ENCODE assay signal across 8 cellular contexts in genomic region chr1:108560430-108561144, GRCh38. TPM values are rescaled to one million over a fixed set of nuclear protein-coding genes. Genes with fewer than 3 reads are reported as not detected.
A peak's percentile ranks its signal among the peaks of the same experiment; 100 is the strongest.
DNase-seq lines count a peak whose midpoint lies in the region; ATAC-seq and TF ChIP-seq lines count a peak whose summit lies in the region.

No MANE protein-coding gene starts in this region.

- CTCF ChIA-PET in activated CD4-positive, alpha-beta T cell treated with anti-CD3 and anti-CD28 coated beads, Interleukin-2, amount 10 ng/mL, durations not matched to agents 7 days and 5 days (lab: Charles Lee), result interaction anchor here (0.7 to 3.8 kb wide), 23 partner anchors 9 to 374 kb away, joined by 3 to 27 read pairs (median 4); partner anchors contain the start of genes HENMT1, PRPF38B and SLC25A24

- in situ Hi-C loops in ACHN (cut with HindIII; ENCODE audit: low pct_ligation_motif_present, low pct_unique_long_range_greater_than_20kb, low sequenced_read_pairs), result no loop called here

- DNase-seq in ACHN, result peak; percentile 61
- DNase-seq in NCI-H524 (lab: John Stamatoyannopoulos, UW), result peak; percentile 90 to 97
- peak; percentile 46 for DNase-seq in activated CD4-positive, alpha-beta T cell treated with anti-CD3 and anti-CD28 coated beads, Interleukin-2, amount 10 ng/mL, durations not matched to agents 7 days and 5 days
- DNase-seq in effector memory CD4-positive, alpha-beta T cell, result peak; percentile 27 to 41 (median 37)
- peak; percentile 56 for DNase-seq in stimulated activated naive CD8-positive, alpha-beta T cell treated with anti-CD3 and anti-CD28 coated beads, Interleukin-15, Interleukin-2, amounts not matched to agents 100 U/mL and 50 U/mL, for 24 hours

- H3K27ac Mint-ChIP-seq in activated CD4-positive, alpha-beta T cell treated with anti-CD3 and anti-CD28 coated beads, Interleukin-2, amount 10 ng/mL, durations not matched to agents 7 days and 5 days, result peak overlapping the region; percentile 88

- POLR2A ChIA-PET in activated CD4-positive, alpha-beta T cell treated with anti-CD3 and anti-CD28 coated beads, Interleukin-2, amount 10 ng/mL, durations not matched to agents 7 days and 5 days (lab: Charles Lee), result interaction anchor here (0.6 to 1.3 kb wide), 3 partner anchors 9 to 358 kb away, joined by 3 to 5 read pairs (median 3); partner anchors contain the start of gene PRPF38B

- H3K9me3 Mint-ChIP-seq in activated CD4-positive, alpha-beta T cell treated with anti-CD3 and anti-CD28 coated beads, Interleukin-2, amount 10 ng/mL, durations not matched to agents 7 days and 5 days, result no peaks in the 10 kb centered on the region

- H3K27me3 Mint-ChIP-seq in activated CD4-positive, alpha-beta T cell treated with anti-CD3 and anti-CD28 coated beads, Interleukin-2, amount 10 ng/mL, durations not matched to agents 7 days and 5 days, result no peaks in the 10 kb centered on the region

- no peaks in the 10 kb centered on the region for H3K36me3 Mint-ChIP-seq in activated CD4-positive, alpha-beta T cell treated with anti-CD3 and anti-CD28 coated beads, Interleukin-2, amount 10 ng/mL, durations not matched to agents 7 days and 5 days (ENCODE audit: low read depth)

- H3K9me3 ChIP-seq in effector memory CD4-positive, alpha-beta T cell (ENCODE audit: control insufficient read depth, low read length), result no peaks in the 10 kb centered on the region
- no peaks in the 10 kb centered on the region for H3K9me3 ChIP-seq in mesodermal cell (ENCODE audit: control insufficient read depth, low read length)

- peak overlapping the region; percentile 98 for H3K4me3 Mint-ChIP-seq in activated CD4-positive, alpha-beta T cell treated with anti-CD3 and anti-CD28 coated beads, Interleukin-2, amount 10 ng/mL, durations not matched to agents 7 days and 5 days

- H3K4me1 ChIP-seq in effector memory CD4-positive, alpha-beta T cell (ENCODE audit: control insufficient read depth, insufficient read depth, low read length, poor library complexity, severe bottlenecking), result peaks cover 19% of the 10 kb centered on the region
- H3K4me1 ChIP-seq in mesodermal cell (ENCODE audit: control insufficient read depth, insufficient read depth, low read length, poor library complexity, severe bottlenecking), result peaks cover 5% of the 10 kb centered on the region

- peak overlapping the region; percentile 65 for H3K4me3 ChIP-seq in effector memory CD4-positive, alpha-beta T cell (ENCODE audit: insufficient read depth, low read depth, low read length, poor library complexity, severe bottlenecking)
- peak overlapping the region; percentile 65 for H3K4me3 ChIP-seq in mesodermal cell (ENCODE audit: extremely low read depth, insufficient read depth, low read length, poor library complexity, severe bottlenecking)

- no peaks in the 10 kb centered on the region for H3K27me3 ChIP-seq in effector memory CD4-positive, alpha-beta T cell (replicated peaks; ENCODE audit: control insufficient read depth, insufficient read depth, low read length, poor library complexity, severe bottlenecking)

- ATAC-seq in HG03095 (IDR thresholded peaks at IDR 0.05; ENCODE audit: unreplicated experiment), result peak; percentile 32
- peak; percentile 62 for ATAC-seq in stimulated activated naive CD8-positive, alpha-beta T cell treated with anti-CD3 and anti-CD28 coated beads, Interleukin-15, Interleukin-2, amounts not matched to agents 100 U/mL and 50 U/mL, for 24 hours

- H3K4me1 Mint-ChIP-seq in activated CD4-positive, alpha-beta T cell treated with anti-CD3 and anti-CD28 coated beads, Interleukin-2, amount 10 ng/mL, durations not matched to agents 7 days and 5 days, result peaks cover 32% of the 10 kb centered on the region

- peak overlapping the region; percentile 53 for H3K27ac ChIP-seq in effector memory CD4-positive, alpha-beta T cell (ENCODE audit: insufficient read depth, low read length, poor library complexity, severe bottlenecking)
- peak overlapping the region; percentile 30 for H3K27ac ChIP-seq in mesodermal cell (ENCODE audit: low read depth, low read length, severe bottlenecking)

- WGBS in mesodermal cell (ENCODE audit: insufficient coverage in 2 of 2), 2 experiments, result 4 to 5% methylated on average over 21 to 22 of the region's 22 CpGs

- TF ChIP-seq POLR2A in GM18526 (IDR thresholded peaks at IDR 0.05; ENCODE audit: extremely low read depth, insufficient read length), result peak; percentile 49

- no peaks in the 10 kb centered on the region for H3K36me3 ChIP-seq in effector memory CD4-positive, alpha-beta T cell (ENCODE audit: control insufficient read depth, insufficient read depth, low read length)
- no peaks in the 10 kb centered on the region for H3K36me3 ChIP-seq in mesodermal cell (ENCODE audit: control insufficient read depth, insufficient read depth, low read length)

RNA-seq across cellular contexts. Expression of gene EEIG2, which starts 0.7 kb away (rescaled TPM):
- 10 to 100 TPM; 14.5 to 16.3 TPM for total RNA-seq in activated CD4-positive, alpha-beta T cell treated with anti-CD3 and anti-CD28 coated beads, Interleukin-2, amount 10 ng/mL, durations not matched to agents 7 days and 5 days
- polyA plus RNA-seq in mesodermal cell (2013, experiment 1 of 2), result 12.9 TPM
- 12.0 TPM for polyA plus RNA-seq in mesodermal cell (2013, experiment 2 of 2)

Comparison
In these comparisons a context has a peak if more than half of its experiments do, and no peak if none do; other contexts are left out.
1. Peak in every context shown above with its lines: DNase-seq, ATAC-seq, H3K4me3 ChIP-seq and H3K27ac ChIP-seq.
2. DNase-seq: peak in every context shown above with its lines; median percentile 94 in NCI-H524; 61 in ACHN; 56 in stimulated activated naive CD8-positive, alpha-beta T cell treated with anti-CD3 and anti-CD28 coated beads, Interleukin-15, Interleukin-2, amounts not matched to agents 100 U/mL and 50 U/mL, for 24 hours; 46 in activated CD4-positive, alpha-beta T cell treated with anti-CD3 and anti-CD28 coated beads, Interleukin-2, amount 10 ng/mL, durations not matched to agents 7 days and 5 days; 37 in effector memory CD4-positive, alpha-beta T cell.